12 cellular contexts compared by ENCODE assay signal in the genomic region with DNA sequence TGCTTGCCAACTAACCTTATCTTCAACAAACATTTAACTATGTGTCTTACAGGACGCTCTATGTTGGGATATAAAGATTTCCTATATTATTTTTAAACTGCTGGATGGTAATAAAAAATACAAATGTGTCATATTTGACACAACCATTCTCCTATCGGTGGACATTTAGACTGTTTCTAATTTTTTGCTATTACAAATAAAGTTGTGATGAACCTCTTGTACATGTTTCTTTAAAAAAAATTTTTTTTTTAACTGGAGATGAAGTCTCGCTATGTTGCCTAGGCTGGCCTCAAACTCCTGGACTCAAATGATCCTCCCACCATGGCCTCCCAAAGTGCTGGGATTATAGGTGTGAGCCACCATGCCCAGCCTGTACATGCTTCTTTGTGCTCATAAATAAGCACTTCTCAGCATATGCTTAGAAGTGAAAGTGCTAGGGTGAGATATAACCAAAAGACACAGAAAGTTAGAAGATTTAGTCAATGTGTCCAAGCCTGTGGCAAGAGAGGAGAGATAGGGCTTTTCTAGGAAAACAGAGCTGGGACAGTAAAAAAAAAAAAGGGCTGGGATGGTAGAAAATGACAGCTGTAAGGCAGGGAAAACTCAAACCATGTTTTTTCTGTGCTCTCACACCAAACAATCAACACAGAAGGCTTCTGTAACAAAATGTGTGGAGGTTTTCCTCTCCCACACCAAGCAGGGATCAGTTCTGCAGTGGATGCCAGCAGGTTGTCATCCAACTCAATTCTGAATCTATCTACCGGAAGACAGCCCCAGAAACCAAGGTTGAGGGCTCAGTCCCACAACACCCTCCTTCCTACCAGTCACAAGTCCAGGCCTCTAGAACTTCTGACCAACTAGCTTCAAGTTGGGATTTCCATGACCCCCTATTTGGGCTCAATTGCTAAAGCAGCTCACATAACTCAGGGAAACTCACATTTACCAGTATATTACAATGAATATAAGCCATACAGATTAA.
DNase-seq lines count a peak whose midpoint lies in the region; ATAC-seq and TF ChIP-seq lines count a peak whose summit lies in the region.
"Had no signal": no experiment of that assay in that cellular context is flagged by ENCODE, and none has a peak within 500 bp of the region (broad histone marks: within the 10 kb centered on the region; RNA-seq: fewer than 3 reads in every experiment).

No MANE protein-coding gene starts in this region.

- POLR2A ChIA-PET in CD8-positive, alpha-beta memory T cell (lab: Charles Lee), result no interaction called here
- POLR2A ChIA-PET in OCI-LY7 (lab: Charles Lee), result interaction anchor here (0.7 to 1.2 kb wide), 6 partner anchors 7 to 69 kb away, joined by 3 to 5 read pairs (median 3); no protein-coding TSS in a partner anchor

- H3K4me3 Mint-ChIP-seq in CD8-positive, alpha-beta memory T cell, result no peak overlapping the region

- TF ChIP-seq CTCF in OCI-LY7 (conservative IDR thresholded peaks at IDR 0.05; ENCODE audit: low read length), result no peak
- no peak for TF ChIP-seq CTCF in smooth muscle cell (IDR thresholded peaks at IDR 0.05; ENCODE audit: borderline replicate concordance, insufficient read depth, poor library complexity, severe bottlenecking)

- no peaks in the 10 kb centered on the region for H3K27me3 ChIP-seq in CD8-positive, alpha-beta memory T cell (ENCODE audit: insufficient read depth, low read length, poor library complexity, severe bottlenecking)
- no peaks in the 10 kb centered on the region for H3K27me3 ChIP-seq in smooth muscle cell (ENCODE audit: low read depth)

- H3K4me1 ChIP-seq in CD8-positive, alpha-beta memory T cell (ENCODE audit: insufficient read depth, low read length), result peaks cover 22% of the 10 kb centered on the region
- H3K4me1 ChIP-seq in OCI-LY7 (ENCODE audit: insufficient read depth, low read length, poor library complexity, severe bottlenecking), result peaks cover 56% of the 10 kb centered on the region
- peaks cover 14% of the 10 kb centered on the region for H3K4me1 ChIP-seq in smooth muscle cell (ENCODE audit: low read depth)

- no TSS peak for BruUV-seq in OCI-LY7 (replicated peaks; lab: Mats Ljungman, UMichigan)

- H4K20me1 ChIP-seq in OCI-LY7 (ENCODE audit: insufficient read depth, low read length) (no peaks in the 10 kb centered on the region), smooth muscle cell (ENCODE audit: low read depth) (peaks cover 38% of the 10 kb centered on the region)

- no peaks in the 10 kb centered on the region for H3K9me3 Mint-ChIP-seq in CD8-positive, alpha-beta memory T cell

- no peak overlapping the region for H2AFZ ChIP-seq in OCI-LY7 (ENCODE audit: low read length)
- no peak overlapping the region for H2AFZ ChIP-seq in smooth muscle cell (ENCODE audit: low read depth)

- H3K4me3 ChIP-seq in CD8-positive, alpha-beta memory T cell (ENCODE audit: low read length), result no peak overlapping the region
- H3K4me3 ChIP-seq in OCI-LY7 (ENCODE audit: low read depth, low read length, poor library complexity, severe bottlenecking) (peak overlapping the region; percentile 27), smooth muscle cell (no peak overlapping the region)

- H3K27ac ChIP-seq in CD8-positive, alpha-beta memory T cell (ENCODE audit: low read depth, low read length), result peak overlapping the region; percentile 67
- H3K27ac ChIP-seq in OCI-LY7 (ENCODE audit: low read depth, low read length, poor library complexity, severe bottlenecking) (peak overlapping the region; percentile 77), epithelial cell of prostate (peak overlapping the region; percentile 78), smooth muscle cell (ENCODE audit: low read depth) (peak overlapping the region; percentile 58)

- 78% methylated on average over 4 of the region's 4 CpGs for WGBS in smooth muscle cell (ENCODE audit: low lambda C conversion rate)

- intact Hi-C loops in OCI-LY7 (cut with micrococcal nuclease; ENCODE audit: unreplicated experiment), result no loop called here

- no peaks in the 10 kb centered on the region for H3K9me3 ChIP-seq in CD8-positive, alpha-beta memory T cell (ENCODE audit: low read length)
- no peaks in the 10 kb centered on the region for H3K9me3 ChIP-seq in OCI-LY7 (ENCODE audit: low read length)
- H3K9me3 ChIP-seq in smooth muscle cell (replicated peaks; ENCODE audit: low read depth), result no peaks in the 10 kb centered on the region
- H3K9me3 ChIP-seq: SK-N-SH had no signal

- peaks cover 0 to 9% (median 7%) of the 10 kb centered on the region in 3 donors for H3K36me3 Mint-ChIP-seq in CD8-positive, alpha-beta memory T cell

- H3K4me2 ChIP-seq in OCI-LY7 (ENCODE audit: low read length) (peak overlapping the region; percentile 78), smooth muscle cell (peak overlapping the region; percentile 74)
- H3K4me2 ChIP-seq: SK-N-SH had no signal

- DNase-seq in CD8-positive, alpha-beta memory T cell, result no peak
- DNase-seq in OCI-LY7 (ENCODE audit: low spot score), result no peak
- no peak for DNase-seq in epithelial cell of prostate (ENCODE audit: low read depth, low spot score)
- DNase-seq in smooth muscle cell (lab: John Stamatoyannopoulos, UW; ENCODE audit: unreplicated experiment), result no peak
- DNase-seq in COLO668 (lab: John Stamatoyannopoulos, UW; ENCODE audit: unreplicated experiment), result no peak
- DNase-seq in NCI-H345 treated with DMSO at 0.1 percent for 48 hours (lab: John Stamatoyannopoulos, UW; ENCODE audit: unreplicated experiment), result no peak
- DNase-seq in mucosa of gallbladder (ENCODE audit: low spot score), result no peak
- DNase-seq: activated CD4-positive, alpha-beta T cell treated with anti-CD3 and anti-CD28 coated beads for 1 hour; activated effector memory CD4-positive, alpha-beta T cell treated with anti-CD3 and anti-CD28 coated beads, Interleukin-2, amount 50 U/mL, for 16 hours; NCI-H1436 treated with DMSO at 0.1 percent for 48 hours; SK-N-SH had no signal

- ATAC-seq in GM19328 (IDR thresholded peaks at IDR 0.05; ENCODE audit: unreplicated experiment), result no peak

- H3K9ac ChIP-seq in smooth muscle cell (ENCODE audit: low read depth), result no peak overlapping the region
- H3K9ac ChIP-seq: SK-N-SH had no signal

- H3K27ac Mint-ChIP-seq in CD8-positive, alpha-beta memory T cell, result peak overlapping the region in 6 of 8 donors; percentile 13 to 77 (median 34)

- CTCF ChIA-PET in CD8-positive, alpha-beta memory T cell (lab: Charles Lee), result no interaction called here
- CTCF ChIA-PET in OCI-LY7 (lab: Charles Lee; ENCODE audit: unreplicated experiment), result no interaction called here

- peaks cover 29 to 54% (median 49%) of the 10 kb centered on the region in 3 donors for H3K4me1 Mint-ChIP-seq in CD8-positive, alpha-beta memory T cell

- H3K9me2 ChIP-seq in OCI-LY7 (ENCODE audit: insufficient read depth, low read length), result no peaks in the 10 kb centered on the region
- H3K9me2 ChIP-seq: SK-N-SH had no signal

- peaks cover 14% of the 10 kb centered on the region for H3F3A ChIP-seq in smooth muscle cell (ENCODE audit: low read depth)

- no peaks in the 10 kb centered on the region for H3K36me3 ChIP-seq in CD8-positive, alpha-beta memory T cell (ENCODE audit: insufficient read depth, low read length)
- H3K36me3 ChIP-seq in OCI-LY7 (ENCODE audit: insufficient read depth, low read length) (peaks cover 9% of the 10 kb centered on the region; the same call in 1 of the 2 replicates), smooth muscle cell (ENCODE audit: low read depth) (peaks cover 5% of the 10 kb centered on the region)

- H3K27me3 Mint-ChIP-seq in CD8-positive, alpha-beta memory T cell, result peaks cover 0 to 1% of the 10 kb centered on the region in 2 donors

- H3K79me2 ChIP-seq in OCI-LY7 (ENCODE audit: insufficient read depth, low read depth, low read length) (peaks cover 55% of the 10 kb centered on the region; the same call in 1 of the 2 replicates), smooth muscle cell (ENCODE audit: low read depth) (peaks cover 23% of the 10 kb centered on the region)
